8 cellular contexts compared by ENCODE assay signal in the genomic region with DNA sequence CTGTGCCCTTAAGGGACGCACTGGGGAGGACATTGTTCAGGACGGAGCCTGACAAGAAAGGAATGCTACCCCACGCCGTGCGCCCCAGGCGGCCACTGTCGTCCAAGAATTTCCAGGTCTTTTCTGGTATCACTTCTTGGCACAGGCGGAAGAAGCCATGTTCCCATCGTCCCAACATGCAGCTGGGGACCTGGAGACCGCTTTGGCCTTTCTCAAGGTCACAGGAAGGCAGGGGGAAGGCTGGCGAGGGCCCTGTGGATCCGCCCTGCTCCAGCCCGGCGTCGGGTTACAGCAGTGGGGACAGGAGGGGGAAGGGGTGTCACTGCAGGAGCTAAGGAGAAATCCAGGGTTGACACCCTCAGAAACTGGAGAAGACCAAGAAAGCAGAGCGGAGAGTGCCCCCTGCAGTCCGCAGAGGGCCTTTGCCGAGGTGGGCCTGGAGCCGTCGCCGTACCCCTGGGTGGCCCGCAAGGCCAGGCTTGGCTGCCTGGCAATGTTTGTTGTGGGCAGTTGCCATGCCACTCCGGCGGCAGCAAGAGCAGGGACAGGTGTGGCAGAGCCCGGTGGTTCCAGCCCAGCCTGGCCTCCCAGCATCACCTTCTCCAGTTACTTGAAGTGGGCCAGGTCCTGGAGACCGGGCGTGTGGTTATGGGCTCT.
DNase-seq lines count a peak whose midpoint lies in the region; ATAC-seq and TF ChIP-seq lines count a peak whose summit lies in the region.

No MANE protein-coding gene starts in this region.

- H3K36me3 Mint-ChIP-seq in activated naive CD8-positive, alpha-beta T cell treated with anti-CD3 and anti-CD28 coated beads, Interleukin-2, amount 50 U/mL, for 24 hours (ENCODE audit: low read depth), result peaks cover 3% of the 10 kb centered on the region
- no peaks in the 10 kb centered on the region for H3K36me3 Mint-ChIP-seq in activated naive CD8-positive, alpha-beta T cell treated with anti-CD3 and anti-CD28 coated beads for 36 hours

- peak in 5 of 6 experiments; percentile 18 to 79 (median 42) for TF ChIP-seq CTCF in upper lobe of left lung (IDR thresholded peaks at IDR 0.05)

- no peaks in the 10 kb centered on the region for H3K36me3 ChIP-seq in SJCRH30
- H3K36me3 ChIP-seq in upper lobe of left lung, result no peaks in the 10 kb centered on the region

- no peak for TF ChIP-seq EP300 in upper lobe of left lung (IDR thresholded peaks at IDR 0.05)

- H3K9me3 ChIP-seq in SJCRH30 (replicated peaks), result no peaks in the 10 kb centered on the region
- no peaks in the 10 kb centered on the region for H3K9me3 ChIP-seq in upper lobe of left lung

- WGBS in upper lobe of left lung, 2 donors, result 60 to 74% methylated on average over 11 to 26 of the region's 27 CpGs

- TF ChIP-seq POLR2A in upper lobe of left lung (IDR thresholded peaks at IDR 0.05) (no peak), GM18505 (IDR thresholded peaks at IDR 0.05; ENCODE audit: borderline replicate concordance, extremely low read depth, insufficient read depth, insufficient read length) (no peak)

- no peaks in the 10 kb centered on the region for H3K4me1 Mint-ChIP-seq in activated naive CD8-positive, alpha-beta T cell treated with anti-CD3 and anti-CD28 coated beads, Interleukin-2, amount 50 U/mL, for 24 hours
- H3K4me1 Mint-ChIP-seq in activated naive CD8-positive, alpha-beta T cell treated with anti-CD3 and anti-CD28 coated beads for 36 hours, result no peaks in the 10 kb centered on the region

- no peak overlapping the region for H3K4me3 Mint-ChIP-seq in activated naive CD8-positive, alpha-beta T cell treated with anti-CD3 and anti-CD28 coated beads, Interleukin-2, amount 50 U/mL, for 24 hours
- H3K4me3 Mint-ChIP-seq in activated naive CD8-positive, alpha-beta T cell treated with anti-CD3 and anti-CD28 coated beads for 36 hours, result no peak overlapping the region

- no peaks in the 10 kb centered on the region; the same call in 1 of the 2 replicates for H3K27me3 ChIP-seq in SJCRH30
- no peaks in the 10 kb centered on the region for H3K27me3 ChIP-seq in upper lobe of left lung

- peak; percentile 20 for DNase-seq in activated naive CD8-positive, alpha-beta T cell treated with anti-CD3 and anti-CD28 coated beads, Interleukin-2, amount 50 U/mL, for 24 hours
- DNase-seq in activated naive CD8-positive, alpha-beta T cell treated with anti-CD3 and anti-CD28 coated beads for 36 hours, result no peak
- DNase-seq in SJCRH30 (peak; percentile 47 to 67), iPS DF 4.7 (ENCODE audit: extremely low read depth, low spot score) (peak; percentile 81), upper lobe of left lung (peak in 1 of 2 donors; percentile 60)

- no peak overlapping the region for H3K27ac Mint-ChIP-seq in activated naive CD8-positive, alpha-beta T cell treated with anti-CD3 and anti-CD28 coated beads, Interleukin-2, amount 50 U/mL, for 24 hours
- H3K27ac Mint-ChIP-seq in activated naive CD8-positive, alpha-beta T cell treated with anti-CD3 and anti-CD28 coated beads for 36 hours, result no peak overlapping the region

- no peaks in the 10 kb centered on the region for H3K27me3 Mint-ChIP-seq in activated naive CD8-positive, alpha-beta T cell treated with anti-CD3 and anti-CD28 coated beads, Interleukin-2, amount 50 U/mL, for 24 hours
- no peaks in the 10 kb centered on the region for H3K27me3 Mint-ChIP-seq in activated naive CD8-positive, alpha-beta T cell treated with anti-CD3 and anti-CD28 coated beads for 36 hours

- no peak for ATAC-seq in activated naive CD8-positive, alpha-beta T cell treated with anti-CD3 and anti-CD28 coated beads, Interleukin-2, amount 50 U/mL, for 24 hours
- ATAC-seq in upper lobe of left lung (ENCODE audit: low FRiP score in 2 of 2) (peak; percentile 43 to 85), GM18505 (IDR thresholded peaks at IDR 0.05; ENCODE audit: unreplicated experiment) (no peak), GM18858 (IDR thresholded peaks at IDR 0.05; ENCODE audit: unreplicated experiment) (no peak), GM18870 (IDR thresholded peaks at IDR 0.05; ENCODE audit: unreplicated experiment) (no peak)

- H3K9me3 Mint-ChIP-seq in activated naive CD8-positive, alpha-beta T cell treated with anti-CD3 and anti-CD28 coated beads, Interleukin-2, amount 50 U/mL, for 24 hours, result peaks cover 4% of the 10 kb centered on the region
- no peaks in the 10 kb centered on the region for H3K9me3 Mint-ChIP-seq in activated naive CD8-positive, alpha-beta T cell treated with anti-CD3 and anti-CD28 coated beads for 36 hours

- peaks cover 4% of the 10 kb centered on the region; the same call in 1 of the 2 replicates for H3K4me1 ChIP-seq in SJCRH30
- H3K4me1 ChIP-seq in upper lobe of left lung, result peaks cover 0 to 7% (median 0%) of the 10 kb centered on the region in 4 donors

- no peak overlapping the region for H3K27ac ChIP-seq in SJCRH30
- no peak overlapping the region for H3K27ac ChIP-seq in upper lobe of left lung

- no peak overlapping the region for H3K4me3 ChIP-seq in SJCRH30
- H3K4me3 ChIP-seq in upper lobe of left lung, result no peak overlapping the region

Comparison
In these comparisons a context has a peak if more than half of its experiments do, and no peak if none do; other contexts are left out.
1. ATAC-seq: peak in upper lobe of left lung (2 of 2); none in activated naive CD8-positive, alpha-beta T cell treated with anti-CD3 and anti-CD28 coated beads, Interleukin-2, amount 50 U/mL, for 24 hours (single experiment), GM18505 (single experiment), GM18858 (single experiment) and GM18870 (single experiment).